ENCODE assay signal across 22 cellular contexts in the genomic region with DNA sequence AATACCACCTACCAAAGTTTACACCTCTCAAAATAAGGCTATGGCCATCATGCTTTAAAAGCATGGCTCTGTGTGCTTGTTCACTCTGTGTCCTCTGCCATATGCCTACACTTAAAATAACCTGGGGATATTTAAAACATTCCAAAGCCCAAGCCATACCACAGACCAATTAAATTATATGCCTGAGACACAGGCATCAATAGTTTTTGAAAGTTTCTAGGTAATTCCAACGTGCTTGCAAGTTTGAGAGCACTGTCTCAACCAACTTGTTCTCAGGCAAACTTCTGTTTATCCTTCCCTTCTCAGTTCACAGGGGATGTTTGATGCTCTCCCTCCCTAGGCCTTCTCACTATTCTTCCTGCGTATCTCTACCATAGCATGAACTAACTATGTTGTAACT. TPM values are rescaled to one million over a fixed set of nuclear protein-coding genes. Genes with fewer than 3 reads are reported as not detected.
DNase-seq lines count a peak whose midpoint lies in the region; ATAC-seq, FAIRE-seq and TF ChIP-seq lines count a peak whose summit lies in the region.
"Had no signal": no experiment of that assay in that cellular context is flagged by ENCODE, and none has a peak within 500 bp of the region (broad histone marks: within the 10 kb centered on the region; RNA-seq: fewer than 3 reads in every experiment).

No MANE protein-coding gene starts in this region.

- TF ChIP-seq EP300 in SK-N-SH (IDR thresholded peaks at IDR 0.05; ENCODE audit: borderline replicate concordance in 1 of 2, low read depth in 1 of 2, low read length in 1 of 2), result no peak

- TF ChIP-seq RAD21 in SK-N-SH (IDR thresholded peaks at IDR 0.05; ENCODE audit: low read length), result no peak

- H2AFZ ChIP-seq in SK-N-SH (ENCODE audit: low read depth) (no peak overlapping the region), keratinocyte (ENCODE audit: control insufficient read depth, low read length) (no peak overlapping the region)

- dilution Hi-C loops in keratinocyte (cut with MboI; ENCODE audit: extremely low pct_ligation_motif_present, low sequenced_read_pairs), result no loop called here

- 52% methylated on average over 2 of the region's 2 CpGs for WGBS in SK-N-SH (ENCODE audit: low lambda C conversion rate)

- no peaks in the 10 kb centered on the region for H3K9me1 ChIP-seq in keratinocyte (ENCODE audit: control insufficient read depth, extremely low read depth, insufficient read depth, low read length)

- intact Hi-C loops in uterus (cut with DNase I; ENCODE audit: low total_unique reads), result no loop called here

- CTCF ChIA-PET in HEK293 (lab: Yijun Ruan, JAX), result no interaction called here
- CTCF ChIA-PET in SK-N-SH (lab: Yijun Ruan, JAX), result interaction anchor here (2.1 kb wide), 1 partner anchor 365 kb away, joined by 7 read pairs; no protein-coding TSS in a partner anchor

- no peaks in the 10 kb centered on the region for H3K27me3 ChIP-seq in SK-N-SH (ENCODE audit: insufficient read depth)
- no peaks in the 10 kb centered on the region for H3K27me3 ChIP-seq in keratinocyte (ENCODE audit: control insufficient read depth, extremely low read depth, insufficient read depth, low read length)
- H3K27me3 ChIP-seq in uterus, result no peaks in the 10 kb centered on the region
- H3K27me3 ChIP-seq: ascending aorta, heart left ventricle, pancreas had no signal

- no peak for TF ChIP-seq CTCF in HEK293 (tag by site-specific recombination; IDR thresholded peaks at IDR 0.05)
- TF ChIP-seq CTCF in SK-N-SH (IDR thresholded peaks at IDR 0.05), result no peak
- TF ChIP-seq CTCF in keratinocyte (optimal IDR thresholded peaks at IDR 0.05 in 1 of 3, IDR thresholded peaks at IDR 0.05 in 1 of 3, conservative IDR thresholded peaks at IDR 0.05 in 1 of 3; ENCODE audit: extremely low read depth in 1 of 3, insufficient read depth in 2 of 3, low read length in 3 of 3), result no peak
- TF ChIP-seq CTCF in uterus (IDR thresholded peaks at IDR 0.05), result no peak

- H3K9me2 ChIP-seq in SK-N-SH, result no peaks in the 10 kb centered on the region

- peaks cover 6% of the 10 kb centered on the region; the same call in 1 of the 2 replicates for H4K20me1 ChIP-seq in SK-N-SH (ENCODE audit: insufficient read depth)
- H4K20me1 ChIP-seq in keratinocyte (ENCODE audit: control insufficient read depth, extremely low read depth, insufficient read depth, low read length), result no peaks in the 10 kb centered on the region

- H3K79me2 ChIP-seq in SK-N-SH (ENCODE audit: insufficient read depth), result peaks cover 96% of the 10 kb centered on the region
- H3K79me2 ChIP-seq in keratinocyte (ENCODE audit: control insufficient read depth, insufficient read depth, low read length), result peaks cover 55% of the 10 kb centered on the region

- no peak for ATAC-seq in HG03432 (IDR thresholded peaks at IDR 0.05; ENCODE audit: unreplicated experiment)
- ATAC-seq in HG02759 (IDR thresholded peaks at IDR 0.05; ENCODE audit: unreplicated experiment), result no peak
- no peak for ATAC-seq in HG03280 (IDR thresholded peaks at IDR 0.05; ENCODE audit: unreplicated experiment)
- ATAC-seq: activated CD8-positive, alpha-beta memory T cell treated with anti-CD3 and anti-CD28 coated beads, Interleukin-2, amount 10 ng/mL, durations not matched to agents 7 days and 5 days; heart left ventricle; left colon; natural killer cell; pancreas; stimulated activated naive CD8-positive, alpha-beta T cell treated with anti-CD3 and anti-CD28 coated beads, Interleukin-15, Interleukin-2, amounts not matched to agents 100 U/mL and 50 U/mL, for 24 hours had no signal

- peak; percentile 74 for FAIRE-seq in keratinocyte (lab: Jason Lieb, UNC)
- FAIRE-seq: endothelial cell of umbilical vein, G401.6, GM18507, HTR-8/SVneo, pancreas had no signal

- H3K4me1 ChIP-seq in HEK293 (ENCODE audit: control insufficient read depth, insufficient read depth, low read length) (peaks cover 6% of the 10 kb centered on the region; the same call in 1 of the 2 replicates), SK-N-SH (ENCODE audit: control insufficient read depth in 1 of 2, insufficient read depth in 2 of 2, low read depth in 1 of 2, low read length in 1 of 2) (peaks cover 12 to 17% of the 10 kb centered on the region in 2 experiments; a peak in 3 of 4 replicates), keratinocyte (ENCODE audit: control insufficient read depth, extremely low read depth, insufficient read depth, low read length) (peaks cover 9% of the 10 kb centered on the region), uterus (peaks cover 0 to 7% of the 10 kb centered on the region in 2 donors)
- H3K4me1 ChIP-seq: ascending aorta had no signal

- no peak for DNase-seq in SK-N-SH
- no peak for DNase-seq in keratinocyte (ENCODE audit: low read depth, low spot score)
- no peak for DNase-seq in uterus
- DNase-seq: activated CD4-positive, alpha-beta T cell treated with anti-CD3 and anti-CD28 coated beads, Interleukin-2, amount 10 ng/mL, durations not matched to agents 7 days and 5 days; activated CD8-positive, alpha-beta memory T cell treated with anti-CD3 and anti-CD28 coated beads, Interleukin-2, amount 10 ng/mL, durations not matched to agents 7 days and 5 days; AML-193; CD4-positive, alpha-beta memory T cell; heart left ventricle; left colon; natural killer cell; NCI-H2171 treated with DMSO at 0.1 percent for 48 hours; pancreas; stimulated activated naive CD8-positive, alpha-beta T cell treated with anti-CD3 and anti-CD28 coated beads, Interleukin-15, Interleukin-2, amounts not matched to agents 100 U/mL and 50 U/mL, for 24 hours had no signal

- H3K9me3 ChIP-seq in HEK293 (ENCODE audit: control insufficient read depth, insufficient read depth, low read depth, low read length) (no peaks in the 10 kb centered on the region), SK-N-SH (no peaks in the 10 kb centered on the region), keratinocyte (ENCODE audit: control insufficient read depth, low read depth, low read length) (no peaks in the 10 kb centered on the region), uterus (no peaks in the 10 kb centered on the region)
- H3K9me3 ChIP-seq: ascending aorta, heart left ventricle, pancreas had no signal

- H3F3A ChIP-seq in SK-N-SH (replicated peaks; ENCODE audit: insufficient read depth), result peaks cover 37% of the 10 kb centered on the region

- POLR2A ChIA-PET in HEK293 (lab: Yijun Ruan, JAX) (no interaction called here), SK-N-SH (lab: Yijun Ruan, JAX) (no interaction called here)

- H3K36me3 ChIP-seq in HEK293 (ENCODE audit: control insufficient read depth in 2 of 2, insufficient read depth in 1 of 2, low read length in 2 of 2) (no peaks in the 10 kb centered on the region), SK-N-SH (replicated peaks in 1 of 2; ENCODE audit: control insufficient read depth in 1 of 2, insufficient read depth in 2 of 2, low read length in 1 of 2) (peaks cover 1 to 13% of the 10 kb centered on the region in 2 experiments), keratinocyte (ENCODE audit: control insufficient read depth in 2 of 2, extremely low read depth in 1 of 2, insufficient read depth in 2 of 2, low read length in 2 of 2) (peaks cover 0 to 4% of the 10 kb centered on the region in 2 experiments), uterus (no peaks in the 10 kb centered on the region)
- H3K36me3 ChIP-seq: ascending aorta, heart left ventricle, pancreas had no signal

- no peak overlapping the region for H3K27ac ChIP-seq in HEK293 (ENCODE audit: extremely low read depth, low read depth, low read length)
- peak overlapping the region; percentile 53 to 88 for H3K27ac ChIP-seq in SK-N-SH (ENCODE audit: low read depth in 2 of 2, low read length in 1 of 2)
- no peak overlapping the region for H3K27ac ChIP-seq in keratinocyte (ENCODE audit: control insufficient read depth, insufficient read depth, low read length)
- H3K27ac ChIP-seq in uterus, result peak overlapping the region; percentile 58 to 99
- H3K27ac ChIP-seq: ascending aorta, heart left ventricle, pancreas had no signal

- H3K4me2 ChIP-seq in SK-N-SH (peak overlapping the region; percentile 91), keratinocyte (ENCODE audit: control insufficient read depth, extremely low read depth, insufficient read depth, low read depth, low read length) (no peak overlapping the region)

- no peak for TF ChIP-seq POLR2A in uterus (IDR thresholded peaks at IDR 0.05)

- peak overlapping the region; percentile 51; the same call in 1 of the 2 replicates for H3K9ac ChIP-seq in SK-N-SH
- no peak overlapping the region for H3K9ac ChIP-seq in keratinocyte (ENCODE audit: control insufficient read depth, extremely low read depth, insufficient read depth, low read length)

- H3K4me3 ChIP-seq in HEK293 (ENCODE audit: low read depth, low read length) (no peak overlapping the region), SK-N-SH (ENCODE audit: low read depth in 2 of 2, low read length in 1 of 2) (peak overlapping the region; percentile 4 to 86; a peak in 2 of 4 replicates), keratinocyte (ENCODE audit: control insufficient read depth in 2 of 3, extremely low read depth in 1 of 3, insufficient read depth in 2 of 3, low read depth in 1 of 3, low read length in 3 of 3) (no peak overlapping the region), uterus (no peak overlapping the region)
- H3K4me3 ChIP-seq: ascending aorta, heart left ventricle, pancreas had no signal

TF ChIP-seq in HEK293, 187 proteins besides CTCF, POLR2A, EP300 and RAD21 (continues in another document):
- no peak for TF ChIP-seq ZXDB (tag by site-specific recombination; IDR thresholded peaks at IDR 0.05)
- no peak for TF ChIP-seq ZNF610 (tag by site-specific recombination; IDR thresholded peaks at IDR 0.05; ENCODE audit: borderline replicate concordance)
- no peak for TF ChIP-seq ZNF529 (tag by site-specific recombination; IDR thresholded peaks at IDR 0.05; ENCODE audit: insufficient replicate concordance)

TF ChIP-seq in SK-N-SH, 30 proteins besides CTCF, POLR2A, EP300 and RAD21 (continues in another document):
- TF ChIP-seq FOSL2 (IDR thresholded peaks at IDR 0.05; ENCODE audit: borderline replicate concordance, low read depth) (no peak), RCOR1 (IDR thresholded peaks at IDR 0.05; ENCODE audit: low read length) (no peak), FOXJ3 (CRISPR knock-in tag; IDR thresholded peaks at IDR 0.05) (no peak)

RNA-seq across cellular contexts. Expression of a gene that starts 3.4 kb away (rescaled TPM):
- polyA plus RNA-seq in SK-N-SH (2012; rRNA removed) (147 and 169 TPM in 2 replicates), keratinocyte (116 to 122 TPM (median 120 TPM) in 3 replicates)
- polyA plus RNA-seq in SK-N-SH (2012; cell fraction: cytosol; rRNA removed), result 125 and 136 TPM in 2 replicates
- polyA plus RNA-seq in SK-N-SH (2012; cell fraction: nucleus; rRNA removed), result 171 and 281 TPM in 2 replicates
- polyA plus RNA-seq in keratinocyte (2011; ENCODE audit: low read depth), result 28.5 TPM
- polyA plus RNA-seq in keratinocyte (2011; cell fraction: cytosol; rRNA removed), result 60.2 and 96.5 TPM in 2 replicates
- 130 and 133 TPM in 2 replicates for polyA plus RNA-seq in keratinocyte (2011; cell fraction: nucleus; rRNA removed)
- 53.6 and 94.8 TPM in 2 replicates for polyA plus RNA-seq in keratinocyte (2012; ENCODE audit: low replicate concordance)
- 122 to 230 TPM (median 217 TPM) in 3 replicates for polyA minus RNA-seq in keratinocyte
- polyA minus RNA-seq in keratinocyte (2011; cell fraction: cytosol; rRNA and poly(A)+ RNA removed), result 159 TPM
- 314 and 552 TPM in 2 replicates for polyA minus RNA-seq in keratinocyte (2011; cell fraction: nucleus; rRNA and poly(A)+ RNA removed)
- total RNA-seq in uterus, result 100 to 1,000 TPM in 3 of 4 donors, 10 to 100 TPM in 1; 97.4 to 199 (median 134) TPM

Comparison
In these comparisons a context has a peak if more than half of its experiments do, and no peak if none do; other contexts are left out.
1. H3K27ac ChIP-seq: peak in SK-N-SH (2 of 2) and uterus (2 of 2); none in HEK293 (single experiment) and keratinocyte (single experiment).
2. H3K4me3 ChIP-seq: peak in SK-N-SH (2 of 2); none in HEK293 (single experiment), keratinocyte (0 of 3) and uterus (0 of 2).